ENCODE assay signal across 8 cellular contexts in genomic region chr4:1082215-1083182, GRCh38. TPM values are rescaled to one million over a fixed set of nuclear protein-coding genes. Genes with fewer than 3 reads are reported as not detected.
DNase-seq lines count a peak whose midpoint lies in the region; ATAC-seq lines count a peak whose summit lies in the region.

No MANE protein-coding gene starts in this region.

- peaks cover 10 to 17% of the 10 kb centered on the region in 2 donors for H3K4me1 Mint-ChIP-seq in effector memory CD8-positive, alpha-beta T cell (ENCODE audit: low read depth in 2 of 2)
- peaks cover 14 to 21% of the 10 kb centered on the region in 2 donors for H3K4me1 Mint-ChIP-seq in natural killer cell treated with Interleukin-12 subunit alpha and Interleukin-12 subunit beta and Interleukin-15 and Interleukin-18, amount 100 ng/mL, for 72 hours (ENCODE audit: low read depth in 2 of 2)
- peaks cover 0 to 4% (median 2%) of the 10 kb centered on the region in 4 donors for H3K4me1 Mint-ChIP-seq in naive thymus-derived CD8-positive, alpha-beta T cell

- H3K9me3 Mint-ChIP-seq in effector memory CD8-positive, alpha-beta T cell = peaks cover 0 to under 1% of the 10 kb centered on the region in 2 donors
- no peaks in the 10 kb centered on the region for H3K9me3 Mint-ChIP-seq in natural killer cell treated with Interleukin-12 subunit alpha and Interleukin-12 subunit beta and Interleukin-15 and Interleukin-18, amount 100 ng/mL, for 72 hours
- H3K9me3 Mint-ChIP-seq in naive thymus-derived CD8-positive, alpha-beta T cell = peaks cover 0 to under 1% (median 0%) of the 10 kb centered on the region in 9 donors

- H3K27me3 Mint-ChIP-seq in effector memory CD8-positive, alpha-beta T cell = peaks cover 34 to 53% of the 10 kb centered on the region in 2 donors
- peaks cover 14% of the 10 kb centered on the region in 2 donors for H3K27me3 Mint-ChIP-seq in natural killer cell treated with Interleukin-12 subunit alpha and Interleukin-12 subunit beta and Interleukin-15 and Interleukin-18, amount 100 ng/mL, for 72 hours
- H3K27me3 Mint-ChIP-seq in naive thymus-derived CD8-positive, alpha-beta T cell = peaks cover 5 to 51% (median 35%) of the 10 kb centered on the region in 5 donors

- no peak overlapping the region for H3K4me3 Mint-ChIP-seq in effector memory CD8-positive, alpha-beta T cell
- no peak overlapping the region for H3K4me3 Mint-ChIP-seq in natural killer cell treated with Interleukin-12 subunit alpha and Interleukin-12 subunit beta and Interleukin-15 and Interleukin-18, amount 100 ng/mL, for 72 hours
- no peak overlapping the region for H3K4me3 Mint-ChIP-seq in naive thymus-derived CD8-positive, alpha-beta T cell

- POLR2A ChIA-PET in naive thymus-derived CD8-positive, alpha-beta T cell (lab: Charles Lee) = no interaction called here

- H3K27ac Mint-ChIP-seq in effector memory CD8-positive, alpha-beta T cell = no peak overlapping the region
- no peak overlapping the region for H3K27ac Mint-ChIP-seq in natural killer cell treated with Interleukin-12 subunit alpha and Interleukin-12 subunit beta and Interleukin-15 and Interleukin-18, amount 100 ng/mL, for 72 hours
- no peak overlapping the region for H3K27ac Mint-ChIP-seq in naive thymus-derived CD8-positive, alpha-beta T cell

- peak; percentile 10 for ATAC-seq in effector memory CD8-positive, alpha-beta T cell (replicated peaks)
- ATAC-seq in natural killer cell treated with Interleukin-12 subunit alpha and Interleukin-12 subunit beta and Interleukin-15 and Interleukin-18, amount 100 ng/mL, for 72 hours = peak; percentile 59 to 67
- no peak for ATAC-seq in naive thymus-derived CD8-positive, alpha-beta T cell
- ATAC-seq in HG02623 (IDR thresholded peaks at IDR 0.05; ENCODE audit: unreplicated experiment) = no peak
- no peak for ATAC-seq in HG03159 (IDR thresholded peaks at IDR 0.05; ENCODE audit: unreplicated experiment)

- DNase-seq in DMS79 (lab: John Stamatoyannopoulos, UW) (peak; percentile 52), NCI-H460 (ENCODE audit: extremely low read depth, low read depth) (peak; percentile 95)
- DNase-seq in effector memory CD8-positive, alpha-beta T cell = no peak
- no peak for DNase-seq in natural killer cell treated with Interleukin-12 subunit alpha and Interleukin-12 subunit beta and Interleukin-15 and Interleukin-18, amount 100 ng/mL, for 72 hours (ENCODE audit: low spot score)
- DNase-seq in naive thymus-derived CD8-positive, alpha-beta T cell = no peak
- DNase-seq in activated CD8-positive, alpha-beta memory T cell treated with anti-CD3 and anti-CD28 coated beads, Interleukin-2, amount 50 U/mL, for 4 hours = no peak

- peaks cover 3% of the 10 kb centered on the region for H3K36me3 Mint-ChIP-seq in effector memory CD8-positive, alpha-beta T cell (ENCODE audit: insufficient read depth)
- H3K36me3 Mint-ChIP-seq in natural killer cell treated with Interleukin-12 subunit alpha and Interleukin-12 subunit beta and Interleukin-15 and Interleukin-18, amount 100 ng/mL, for 72 hours = no peaks in the 10 kb centered on the region
- peaks cover 0 to 4% (median 0%) of the 10 kb centered on the region in 3 donors for H3K36me3 Mint-ChIP-seq in naive thymus-derived CD8-positive, alpha-beta T cell

RNA-seq across cellular contexts. Expression of gene RNF212, which starts 30.9 kb away (rescaled TPM):
- 9.9 and 13.3 TPM in 2 replicates for total RNA-seq in NCI-H460 (2014; rRNA removed; shearing (Covaris generic))
- 2.4 and 16.1 TPM in 2 replicates for polyA plus RNA-seq in NCI-H460 (2014; cell fraction: nucleus; rRNA removed)
- total RNA-seq in natural killer cell treated with Interleukin-12 subunit alpha and Interleukin-12 subunit beta and Interleukin-15 and Interleukin-18, amount 100 ng/mL, for 72 hours = 1 to 10 TPM in 1 of 2 donors, under 1 TPM in 1; 0.89 to 1.5 TPM
- total RNA-seq in naive thymus-derived CD8-positive, alpha-beta T cell = 1 to 10 TPM; 7.7 to 8.5 TPM
- 1 to 10 TPM; 3.1 to 4.4 (median 3.5) TPM for polyA plus RNA-seq in naive thymus-derived CD8-positive, alpha-beta T cell

Comparison
In these comparisons a context has a peak if more than half of its experiments do, and no peak if none do; other contexts are left out.
1. DNase-seq: peak in DMS79 (single experiment) and NCI-H460 (single experiment); none in effector memory CD8-positive, alpha-beta T cell (0 of 3), natural killer cell treated with Interleukin-12 subunit alpha and Interleukin-12 subunit beta and Interleukin-15 and Interleukin-18, amount 100 ng/mL, for 72 hours (single experiment), naive thymus-derived CD8-positive, alpha-beta T cell (0 of 10) and activated CD8-positive, alpha-beta memory T cell treated with anti-CD3 and anti-CD28 coated beads, Interleukin-2, amount 50 U/mL, for 4 hours (single experiment).
2. ATAC-seq: peak in effector memory CD8-positive, alpha-beta T cell (single experiment) and natural killer cell treated with Interleukin-12 subunit alpha and Interleukin-12 subunit beta and Interleukin-15 and Interleukin-18, amount 100 ng/mL, for 72 hours (2 of 2); none in naive thymus-derived CD8-positive, alpha-beta T cell (0 of 2), HG02623 (single experiment) and HG03159 (single experiment).